Comparison of ENCODE assay signal across 1 cellular context in genomic region chr5:95762681-95763041, GRCh38.
TF ChIP-seq lines count a peak whose summit lies in the region.

No MANE protein-coding gene starts in this region.

TF ChIP-seq in HEK293, 187 proteins besides CTCF, POLR2A, EP300 and RAD21:
- no peak for TF ChIP-seq ZNF521 (tag by site-specific recombination; IDR thresholded peaks at IDR 0.05)
- no peak for TF ChIP-seq ZNF391 (tag by site-specific recombination; IDR thresholded peaks at IDR 0.05; ENCODE audit: borderline replicate concordance, low read depth)
- TF ChIP-seq ZSCAN5A (tag by site-specific recombination; IDR thresholded peaks at IDR 0.05), result no peak
- no peak for TF ChIP-seq ZSCAN30 (tag by site-specific recombination; IDR thresholded peaks at IDR 0.05)
- TF ChIP-seq RBAK (tag by site-specific recombination; IDR thresholded peaks at IDR 0.05), result no peak
- 0 out of 2 replicates have a peak, but pooled peaks have one; percentile 14 for TF ChIP-seq PRDM1 (tag by site-specific recombination; IDR thresholded peaks at IDR 0.05)
- TF ChIP-seq KLF1 (tag by site-specific recombination; IDR thresholded peaks at IDR 0.05), result no peak
